Comparison of ENCODE assay signal across 20 cellular contexts in the genomic region with DNA sequence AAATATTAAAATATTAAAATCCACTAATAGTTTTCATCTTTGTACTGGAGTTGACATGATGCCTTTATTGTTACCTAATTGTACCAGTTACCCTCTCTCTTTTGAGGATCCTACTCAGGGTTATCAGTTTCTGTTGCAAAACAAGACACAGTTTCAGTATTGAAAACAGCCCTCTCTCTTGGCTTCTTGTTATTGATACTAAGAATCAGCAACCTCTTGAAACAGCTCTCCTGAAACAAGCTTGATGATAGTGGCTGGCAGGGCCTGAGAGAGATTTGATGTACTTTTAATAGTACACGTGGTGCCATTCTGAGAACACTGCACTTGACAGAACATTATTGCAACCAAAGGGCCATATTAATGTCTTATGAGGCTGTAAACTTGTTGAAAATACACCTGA.
"Had no signal": no experiment of that assay in that cellular context is flagged by ENCODE, and none has a peak within 500 bp of the region (broad histone marks: within the 10 kb centered on the region; RNA-seq: fewer than 3 reads in every experiment).

No MANE protein-coding gene starts in this region.

- H3K27ac Mint-ChIP-seq: activated CD8-positive, alpha-beta T cell treated with anti-CD3 and anti-CD28 coated beads for 36 hours; activated naive CD4-positive, alpha-beta T cell treated with anti-CD3 and anti-CD28 coated beads, Interleukin-2, amount 50 U/mL, for 24 hours had no signal

- H3K36me3 Mint-ChIP-seq: activated naive CD4-positive, alpha-beta T cell treated with anti-CD3 and anti-CD28 coated beads, Interleukin-2, amount 50 U/mL, for 24 hours had no signal

- H3K4me3 Mint-ChIP-seq: activated CD8-positive, alpha-beta T cell treated with anti-CD3 and anti-CD28 coated beads for 36 hours; activated naive CD4-positive, alpha-beta T cell treated with anti-CD3 and anti-CD28 coated beads, Interleukin-2, amount 50 U/mL, for 24 hours had no signal

- H3K27me3 Mint-ChIP-seq: activated CD8-positive, alpha-beta T cell treated with anti-CD3 and anti-CD28 coated beads for 36 hours; activated naive CD4-positive, alpha-beta T cell treated with anti-CD3 and anti-CD28 coated beads, Interleukin-2, amount 50 U/mL, for 24 hours had no signal

- H3K4me1 Mint-ChIP-seq: activated naive CD4-positive, alpha-beta T cell treated with anti-CD3 and anti-CD28 coated beads, Interleukin-2, amount 50 U/mL, for 24 hours had no signal

- ATAC-seq: activated CD4-positive, CD25-positive, alpha-beta regulatory T cell treated with anti-CD3 and anti-CD28 coated beads, Interleukin-2, amount 50 U/mL, for 24 hours; activated CD8-positive, alpha-beta T cell treated with anti-CD3 and anti-CD28 coated beads for 36 hours; SK-N-SH treated with all-trans-retinoic acid at 6 μM for 48 hours had no signal

- DNase-seq: activated CD4-positive, alpha-beta T cell treated with anti-CD3 and anti-CD28 coated beads for 4 hours; activated CD8-positive, alpha-beta memory T cell treated with anti-CD3 and anti-CD28 coated beads, Interleukin-2, amount 50 U/mL, for 48 hours; activated CD8-positive, alpha-beta T cell treated with anti-CD3 and anti-CD28 coated beads for 36 hours; activated naive CD4-positive, alpha-beta T cell; activated T-cell treated with anti-CD3 and anti-CD28 coated beads, Interleukin-2, amount 50 U/mL, for 1 hour; aorta; caudate nucleus; cortex of kidney; NCI-H1105 treated with DMSO at 0.1 percent for 48 hours; NCI-H1436 treated with DMSO at 0.1 percent for 48 hours; NCI-H187; NCI-H2081; NCI-H510A treated with DMSO at 0.1 percent for 48 hours; NCI-H69; Peyer's patch; SHP77; SW 1271 had no signal

- H3K9me3 Mint-ChIP-seq: activated naive CD4-positive, alpha-beta T cell treated with anti-CD3 and anti-CD28 coated beads, Interleukin-2, amount 50 U/mL, for 24 hours had no signal
